ENCODE assay signal across 8 cellular contexts in the genomic region with DNA sequence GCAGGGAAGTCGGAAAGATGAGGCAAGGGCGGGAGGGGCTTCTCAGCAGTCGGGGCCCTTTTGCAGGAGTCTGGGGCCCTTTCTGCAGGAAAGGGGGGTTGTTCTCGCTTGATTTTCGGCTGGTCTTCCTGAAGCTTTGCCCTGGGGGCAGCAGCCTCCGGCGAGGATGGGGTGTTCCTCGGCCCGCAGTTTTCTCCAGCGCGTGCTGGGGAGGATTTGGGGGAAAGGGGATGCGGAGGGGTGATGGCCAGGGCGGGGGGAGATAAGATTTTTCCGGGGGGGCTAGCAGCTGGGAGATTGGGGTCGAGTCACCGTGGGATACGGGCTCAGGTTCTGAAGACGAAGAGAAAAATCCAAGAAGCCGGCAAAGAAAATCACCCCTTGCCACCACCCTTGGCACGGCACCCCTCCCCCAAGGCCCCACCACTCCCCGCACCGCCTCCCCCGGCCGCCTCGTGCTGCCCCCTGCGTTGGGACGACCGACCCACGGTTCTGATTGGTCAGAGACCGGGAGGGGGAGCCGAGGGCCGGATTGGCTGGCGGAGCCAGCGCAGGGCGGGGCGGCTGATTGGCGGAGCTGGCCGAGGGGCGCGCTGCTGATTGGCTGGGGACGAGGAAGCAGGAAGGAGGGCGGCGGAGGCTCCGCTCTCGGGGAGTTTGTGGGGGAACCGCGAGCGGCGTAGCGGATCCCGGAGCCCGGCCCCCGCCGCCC. TPM values are rescaled to one million over a fixed set of nuclear protein-coding genes. Genes with fewer than 3 reads are reported as not detected.
DNase-seq lines count a peak whose midpoint lies in the region; ATAC-seq, FAIRE-seq and TF ChIP-seq lines count a peak whose summit lies in the region.

Gene BAHD1 (plus strand): TSS at position 654 of the 712 bp plus-strand sequence. CDS start 17,512 bp downstream, outside the sequence.

- peak within 1 kb of the TSS; percentile 94 for H3K4me3 ChIP-seq in OCI-LY3 (ENCODE audit: low read length)
- peak within 1 kb of the TSS; percentile 56 for H3K4me3 ChIP-seq in mononuclear cell (ENCODE audit: low read length)

- peaks cover 43% of the 10 kb centered on the region for H3K79me2 ChIP-seq in OCI-LY3 (ENCODE audit: low read length)

- H3K9me3 ChIP-seq in OCI-LY3 (ENCODE audit: insufficient read depth, low read length) (no peaks in the 10 kb centered on the region), mononuclear cell (ENCODE audit: low read depth, low read length) (no peaks in the 10 kb centered on the region)

- no peak for FAIRE-seq in D721Med (lab: Jason Lieb, UNC)

- H2AFZ ChIP-seq in OCI-LY3 (ENCODE audit: low read depth, low read length), result peak within 1 kb of the TSS; percentile 61; the same call in 1 of the 2 replicates

- peak within 1 kb of the TSS; percentile 38; the same call in 1 of the 2 replicates for H3K27ac ChIP-seq in OCI-LY3 (ENCODE audit: low read length)

- no peak for TF ChIP-seq CTCF in D721Med (IDR thresholded peaks at IDR 0.05; ENCODE audit: insufficient read depth, missing control alignments)
- no peak for TF ChIP-seq CTCF in OCI-LY3 (IDR thresholded peaks at IDR 0.05; ENCODE audit: low read depth, low read length)

- peak within 1 kb of the TSS; percentile 86 for H3K9ac ChIP-seq in OCI-LY3 (ENCODE audit: low read length)

- DNase-seq in D721Med (ENCODE audit: insufficient read length, low spot score), result peak; percentile 99
- peak; percentile 100 for DNase-seq in HuH-7.5 (ENCODE audit: low spot score)
- peak; percentile 98 for DNase-seq in activated CD8-positive, alpha-beta memory T cell treated with anti-CD3 and anti-CD28 coated beads, Interleukin-2, amount 50 U/mL, for 48 hours
- DNase-seq in epidermal melanocyte (ENCODE audit: insufficient read length, low spot score), result peak; percentile 100
- DNase-seq in stimulated activated CD8-positive, alpha-beta memory T cell treated with anti-CD3 and anti-CD28 coated beads, Interleukin-4, amount 100 ng/mL, for 1 hour (ENCODE audit: low read depth in 2 of 2, low spot score in 1 of 2), result peak; percentile 88 to 91

- H3K36me3 ChIP-seq in OCI-LY3 (replicated peaks; ENCODE audit: low read depth, low read length), result no peaks in the 10 kb centered on the region

- H3K4me1 ChIP-seq in OCI-LY3 (ENCODE audit: low read length), result peaks cover 30% of the 10 kb centered on the region
- H3K4me1 ChIP-seq in mononuclear cell (ENCODE audit: insufficient read depth, low read length), result peaks cover 47% of the 10 kb centered on the region

- H3K27me3 ChIP-seq in OCI-LY3 (ENCODE audit: low read depth, low read length), result peaks cover 34% of the 10 kb centered on the region
- H3K27me3 ChIP-seq in mononuclear cell (ENCODE audit: insufficient read depth, low read length), result peaks cover 32% of the 10 kb centered on the region

- peaks cover 36% of the 10 kb centered on the region for H4K20me1 ChIP-seq in OCI-LY3 (ENCODE audit: insufficient read depth, low read length)

- H3K4me2 ChIP-seq in OCI-LY3 (ENCODE audit: low read length), result peak within 1 kb of the TSS; percentile 85

- ATAC-seq in GM21515 (IDR thresholded peaks at IDR 0.05; ENCODE audit: unreplicated experiment), result peak; percentile 89

RNA-seq across cellular contexts. Expression of gene BAHD1, which starts in this region (rescaled TPM):
- total RNA-seq in mononuclear cell, result 13.9 TPM

Comparison
In these comparisons a context has a peak if more than half of its experiments do, and no peak if none do; other contexts are left out.
1. Peak in every context shown above with its lines: DNase-seq, ATAC-seq, H3K4me3 ChIP-seq and H3K27ac ChIP-seq.